Comparison of ENCODE assay signal across 23 cellular contexts in genomic region chr1:233372218-233373125, GRCh38.
"Had no signal": no experiment of that assay in that cellular context is flagged by ENCODE, and none has a peak within 500 bp of the region (broad histone marks: within the 10 kb centered on the region; RNA-seq: fewer than 3 reads in every experiment).

No MANE protein-coding gene starts in this region.

- H3K4me1 Mint-ChIP-seq: naive B cell had no signal

- H3K27me3 Mint-ChIP-seq: naive B cell; stimulated activated naive CD8-positive, alpha-beta T cell treated with anti-CD3 and anti-CD28 coated beads, Interleukin-15, Interleukin-2, amounts not matched to agents 100 ng/mL and 50 ng/mL, for 24 hours; T-helper 17 cell had no signal

- DNase-seq: activated CD4-positive, alpha-beta T cell treated with anti-CD3 and anti-CD28 coated beads, Interleukin-2, amount 10 ng/mL, durations not matched to agents 24 days and 14 days; activated T-cell treated with anti-CD3 and anti-CD28 coated beads, Interleukin-2, amount 50 U/mL, for 1 hour; cortex of kidney; endodermal cell; esophagus squamous epithelium; gastrocnemius medialis; hypothalamus; left cardiac atrium; mesenchymal stem cell; naive B cell; right cardiac atrium; stimulated activated CD4-positive, alpha-beta T cell treated with anti-CD3 and anti-CD28 coated beads, Interleukin-4, amount 100 ng/mL, for 24 hours; substantia nigra; SW 1271; T-helper 17 cell; thyroid gland; upper lobe of right lung had no signal

- H3K9me3 Mint-ChIP-seq: activated CD4-positive, alpha-beta T cell treated with anti-CD3 and anti-CD28 coated beads, Interleukin-2, amount 10 ng/mL, durations not matched to agents 24 days and 14 days; activated naive CD4-positive, alpha-beta T cell treated with anti-CD3 and anti-CD28 coated beads, Interleukin-2, amount 50 U/mL, for 72 hours; endodermal cell; naive B cell; neural progenitor cell; stimulated activated naive CD8-positive, alpha-beta T cell treated with anti-CD3 and anti-CD28 coated beads, Interleukin-15, Interleukin-2, amounts not matched to agents 100 ng/mL and 50 ng/mL, for 24 hours had no signal

- ATAC-seq: activated naive CD4-positive, alpha-beta T cell treated with anti-CD3 and anti-CD28 coated beads, Interleukin-2, amount 50 U/mL, for 72 hours; gastrocnemius medialis; left cardiac atrium; right cardiac atrium; T-helper 17 cell; upper lobe of right lung had no signal

- H3K27ac ChIP-seq: ascending aorta, cardiac muscle cell, esophagus squamous epithelium, gastrocnemius medialis, neural progenitor cell, prostate gland, thyroid gland, upper lobe of right lung had no signal

- H3K4me3 Mint-ChIP-seq: activated CD4-positive, alpha-beta T cell treated with anti-CD3 and anti-CD28 coated beads, Interleukin-2, amount 10 ng/mL, durations not matched to agents 24 days and 14 days; endodermal cell; naive B cell; neural progenitor cell; stimulated activated naive CD8-positive, alpha-beta T cell treated with anti-CD3 and anti-CD28 coated beads, Interleukin-15, Interleukin-2, amounts not matched to agents 100 ng/mL and 50 ng/mL, for 24 hours; T-helper 17 cell had no signal

- H3K27ac Mint-ChIP-seq: activated CD4-positive, alpha-beta T cell treated with anti-CD3 and anti-CD28 coated beads, Interleukin-2, amount 10 ng/mL, durations not matched to agents 24 days and 14 days; activated naive CD4-positive, alpha-beta T cell treated with anti-CD3 and anti-CD28 coated beads, Interleukin-2, amount 50 U/mL, for 72 hours; endodermal cell; naive B cell; neural progenitor cell; stimulated activated naive CD8-positive, alpha-beta T cell treated with anti-CD3 and anti-CD28 coated beads, Interleukin-15, Interleukin-2, amounts not matched to agents 100 ng/mL and 50 ng/mL, for 24 hours; T-helper 17 cell had no signal

- H3K36me3 Mint-ChIP-seq: activated naive CD4-positive, alpha-beta T cell treated with anti-CD3 and anti-CD28 coated beads, Interleukin-2, amount 50 U/mL, for 72 hours; naive B cell; neural progenitor cell had no signal
